Comparison of ENCODE assay signal across 26 cellular contexts in the genomic region with DNA sequence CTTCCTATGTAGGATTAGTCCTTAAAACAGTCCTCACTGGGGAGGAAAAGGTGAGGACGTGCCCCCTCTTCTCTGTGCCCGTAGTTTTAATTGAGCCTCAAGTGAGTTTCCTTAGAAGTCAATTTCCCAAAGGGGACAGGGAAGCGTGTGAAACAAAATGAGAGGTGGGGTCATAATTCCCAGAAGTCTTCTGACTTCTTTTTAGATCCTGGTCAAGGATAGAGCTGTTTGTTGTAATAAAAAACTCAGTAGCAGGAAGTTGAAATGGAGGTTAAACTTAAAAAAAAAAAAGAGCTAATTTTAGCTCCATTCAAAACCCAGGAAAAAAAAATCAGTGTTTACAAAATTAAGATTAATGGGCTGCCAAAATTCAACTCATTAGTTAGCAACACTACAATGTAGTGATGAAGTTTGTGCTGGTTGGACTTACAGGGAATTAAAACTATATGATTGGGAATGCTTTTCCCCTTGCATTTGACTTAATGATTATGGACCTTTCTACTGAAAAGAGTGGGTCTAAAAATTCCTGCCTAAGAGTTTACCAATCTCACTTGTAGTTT.
"Had no signal": no experiment of that assay in that cellular context is flagged by ENCODE, and none has a peak within 500 bp of the region (broad histone marks: within the 10 kb centered on the region; RNA-seq: fewer than 3 reads in every experiment).

No MANE protein-coding gene starts in this region.

- H3K36me3 ChIP-seq: ascending aorta, MG63 had no signal

- H3K27ac ChIP-seq: ascending aorta, body of pancreas, SK-N-MC, VCaP had no signal

- FAIRE-seq: bronchial epithelial cell, TTC549 had no signal

- H3K27me3 ChIP-seq: ascending aorta, body of pancreas, MG63 had no signal

- H3K4me1 ChIP-seq: ascending aorta, body of pancreas had no signal

- H3K9me3 ChIP-seq: ascending aorta, body of pancreas, MG63 had no signal

- DNase-seq: activated CD4-positive, alpha-beta memory T cell treated with anti-CD3 and anti-CD28 coated beads for 36 hours; activated CD4-positive, alpha-beta T cell treated with anti-CD3 and anti-CD28 coated beads, Interleukin-2, amount 10 ng/mL, durations not matched to agents 7 days and 5 days; activated CD4-positive, CD25-positive, alpha-beta regulatory T cell; activated CD8-positive, alpha-beta memory T cell treated with anti-CD3 and anti-CD28 coated beads for 24 hours; activated effector memory CD4-positive, alpha-beta T cell treated with anti-CD3 and anti-CD28 coated beads, Interleukin-2, amount 50 U/mL, for 16 hours; activated naive CD4-positive, alpha-beta T cell treated with Interleukin-2 at 50 U/mL for 16 hours; activated naive CD8-positive, alpha-beta T cell treated with anti-CD3 and anti-CD28 coated beads, Interleukin-2, amount 50 U/mL, for 24 hours; activated T-cell treated with anti-CD3 and anti-CD28 coated beads, Interleukin-2, amount 50 U/mL, for 4 hours; amniotic stem cell; body of pancreas; MG63; NCI-H1105; NCI-H1436; NCI-H187; NCI-H2081; NCI-H446; NCI-H526; NCI-H774; T-cell; T-helper 2 cell; T1000 had no signal

- H3K4me3 ChIP-seq: ascending aorta, body of pancreas, MG63, SK-N-MC had no signal
